In genomic region chr9:113222482-113222841, GRCh38 we compare ENCODE assay signal across 8 cellular contexts. TPM values are rescaled to one million over a fixed set of nuclear protein-coding genes. Genes with fewer than 3 reads are reported as not detected.
DNase-seq lines count a peak whose midpoint lies in the region; ATAC-seq, FAIRE-seq and TF ChIP-seq lines count a peak whose summit lies in the region.

No MANE protein-coding gene starts in this region.

- peaks cover 12% of the 10 kb centered on the region for H3K23me2 ChIP-seq in H9 (ENCODE audit: insufficient read length, low read depth, low read length, poor library complexity, severe bottlenecking)

- H3K4me2 ChIP-seq in A549 (peak overlapping the region; percentile 89), H9 (ENCODE audit: insufficient read depth, insufficient read length, low read length) (peak overlapping the region; percentile 94)

- no peak overlapping the region for H2BK5ac ChIP-seq in H9 (ENCODE audit: insufficient read length, low read length)

- H2BK12ac ChIP-seq in H9 (ENCODE audit: insufficient read length, low read depth, low read length): no peak overlapping the region

- H3K27me3 Mint-ChIP-seq in H9 (ENCODE audit: low read depth): no peaks in the 10 kb centered on the region
- H3K27me3 Mint-ChIP-seq in activated CD8-positive, alpha-beta T cell treated with anti-CD3 and anti-CD28 coated beads for 36 hours: no peaks in the 10 kb centered on the region

- DNase-seq in A549 (ENCODE audit: low read depth in 1 of 2, low spot score in 1 of 2) (no peak), H9 (no peak), iris pigment epithelial cell (ENCODE audit: low read depth) (peak; percentile 45), transverse colon (peak; percentile 18), NCI-H2171 treated with DMSO at 0.1 percent for 48 hours (lab: John Stamatoyannopoulos, UW) (no peak), GM20000 (ENCODE audit: low spot score) (no peak), C1 segment of cervical spinal cord (lab: John Stamatoyannopoulos, UW) (no peak)
- DNase-seq in activated CD8-positive, alpha-beta T cell treated with anti-CD3 and anti-CD28 coated beads for 36 hours: no peak

- FAIRE-seq in A549 (lab: Jason Lieb, UNC): no peak

- H2BK20ac ChIP-seq in H9 (ENCODE audit: low read depth, low read length, poor library complexity, severe bottlenecking): no peak overlapping the region

- H3K79me2 ChIP-seq in H9 (ENCODE audit: insufficient read depth, low read length): peaks cover 15% of the 10 kb centered on the region

- H4K20me1 ChIP-seq in H9 (ENCODE audit: control insufficient read depth, insufficient read depth, insufficient read length): no peaks in the 10 kb centered on the region

- H2AK5ac ChIP-seq in H9 (ENCODE audit: insufficient read length, low read length): no peak overlapping the region

- H3K4me1 ChIP-seq in A549 (peaks cover 26% of the 10 kb centered on the region), H9 (ENCODE audit: insufficient read depth, low read length) (peaks cover 6% of the 10 kb centered on the region; the same call in 1 of the 2 replicates), transverse colon (peaks cover 17 to 42% (median 32%) of the 10 kb centered on the region in 4 donors)

- peaks cover 22 to 27% of the 10 kb centered on the region in 2 experiments for H3K4me1 Mint-ChIP-seq in H9
- H3K4me1 Mint-ChIP-seq in activated CD8-positive, alpha-beta T cell treated with anti-CD3 and anti-CD28 coated beads for 36 hours (ENCODE audit: low read depth): peaks cover 45% of the 10 kb centered on the region

- H3K36me3 ChIP-seq in transverse colon: no peaks in the 10 kb centered on the region

- peak overlapping the region; percentile 97 to 98 for H3K4me3 Mint-ChIP-seq in H9
- peak overlapping the region; percentile 86 for H3K4me3 Mint-ChIP-seq in activated CD8-positive, alpha-beta T cell treated with anti-CD3 and anti-CD28 coated beads for 36 hours

- H3K27me3 ChIP-seq in H9 (ENCODE audit: insufficient read depth, low read length) (no peaks in the 10 kb centered on the region), transverse colon (no peaks in the 10 kb centered on the region)

- TF ChIP-seq POLR2A in A549 (IDR thresholded peaks at IDR 0.05; ENCODE audit: low read length) (no peak), transverse colon (IDR thresholded peaks at IDR 0.05) (peak; percentile 54)

- H3K14ac ChIP-seq in H9 (ENCODE audit: insufficient read depth, low read length): no peak overlapping the region

- peaks cover 0 to 4% (median 0%) of the 10 kb centered on the region in 3 experiments; a peak in 2 of 7 replicates for H3K36me3 Mint-ChIP-seq in H9 (ENCODE audit: insufficient read depth in 1 of 3, low read depth in 3 of 3)
- peaks cover 11% of the 10 kb centered on the region for H3K36me3 Mint-ChIP-seq in activated CD8-positive, alpha-beta T cell treated with anti-CD3 and anti-CD28 coated beads for 36 hours (ENCODE audit: low read depth)

- H3K79me1 ChIP-seq in H9 (ENCODE audit: insufficient read depth, low read depth, low read length, poor library complexity, severe bottlenecking): peaks cover 3% of the 10 kb centered on the region

- H3K27ac Mint-ChIP-seq in H9: peak overlapping the region in 2 of 3 experiments; percentile 3 to 49; a peak in 2 of 7 replicates
- H3K27ac Mint-ChIP-seq in activated CD8-positive, alpha-beta T cell treated with anti-CD3 and anti-CD28 coated beads for 36 hours: peak overlapping the region; percentile 89

- H4K91ac ChIP-seq in H9 (ENCODE audit: insufficient read length, low read depth, low read length): no peak overlapping the region

- H3K56ac ChIP-seq in H9 (ENCODE audit: insufficient read length, low read depth, low read length): no peak overlapping the region

- no peaks in the 10 kb centered on the region for H3K9me3 ChIP-seq in A549
- H3K9me3 ChIP-seq in H9 (ENCODE audit: control insufficient read depth, low read depth, low read length): no peaks in the 10 kb centered on the region
- H3K9me3 ChIP-seq in transverse colon: no peaks in the 10 kb centered on the region

- H4K5ac ChIP-seq in H9 (ENCODE audit: insufficient read length, low read depth, low read length): no peak overlapping the region

- no peak overlapping the region for H2BK15ac ChIP-seq in H9 (ENCODE audit: low read depth, low read length)

- H3K9ac ChIP-seq in H9 (ENCODE audit: extremely low read depth, insufficient read length, low read length): peak overlapping the region; percentile 88

- peak in 1 of 2 experiments; percentile 4; a peak in 3 of 6 replicates for ATAC-seq in A549
- no peak for ATAC-seq in activated CD8-positive, alpha-beta T cell treated with anti-CD3 and anti-CD28 coated beads for 36 hours

- CTCF ChIA-PET in A549 (lab: Yijun Ruan, JAX): interaction anchor here (0.7 to 2.0 kb wide), 4 partner anchors 18 to 179 kb away, joined by 3 to 6 read pairs (median 5); partner anchors contain the start of gene ALAD
- CTCF ChIA-PET in activated CD8-positive, alpha-beta T cell treated with anti-CD3 and anti-CD28 coated beads for 36 hours (lab: Charles Lee): interaction anchor here (0.8 to 4.5 kb wide), 3 partner anchors 19 to 110 kb away, joined by 3 to 35 read pairs (median 3); partner anchors contain the start of genes CDC26 and PRPF4

- TF ChIP-seq CTCF in A549 (IDR thresholded peaks at IDR 0.05) (no peak), H9 (conservative IDR thresholded peaks at IDR 0.05) (no peak), transverse colon (IDR thresholded peaks at IDR 0.05) (no peak), GM20000 (IDR thresholded peaks at IDR 0.05; ENCODE audit: extremely low read depth, missing control alignments) (no peak)
- no peak for TF ChIP-seq CTCF in activated CD8-positive, alpha-beta T cell treated with anti-CD3 and anti-CD28 coated beads for 36 hours (IDR thresholded peaks at IDR 0.05)

- no peak overlapping the region for H3K18ac ChIP-seq in H9 (ENCODE audit: insufficient read length, low read depth, low read length)

- TF ChIP-seq RAD21 in A549 (conservative IDR thresholded peaks at IDR 0.05 in 1 of 2, IDR thresholded peaks at IDR 0.05 in 1 of 2): no peak

- in situ Hi-C loops in transverse colon (cut with MboI; ENCODE audit: low pct_ligation_motif_present in 1 of 4, low pct_unique_long_range_greater_than_20kb in 1 of 4, low sequenced_read_pairs in 3 of 4): no loop called here

- POLR2A ChIA-PET in A549 (lab: Yijun Ruan, JAX): interaction anchor here (1.0 to 2.5 kb wide), 4 partner anchors 53 to 188 kb away, joined by 6 to 22 read pairs (median 8); partner anchors contain the start of genes C9orf43, CDC26, POLE3 and PRPF4
- POLR2A ChIA-PET in activated CD8-positive, alpha-beta T cell treated with anti-CD3 and anti-CD28 coated beads for 36 hours (lab: Charles Lee): interaction anchor here (0.8 to 3.3 kb wide), 6 partner anchors 15 to 357 kb away, joined by 3 to 20 read pairs (median 4); partner anchors contain the start of genes ALAD, CDC26 and PRPF4

- 53% methylated on average over 5 of the region's 5 CpGs for WGBS in A549 (ENCODE audit: missing lambda C conversion rate)
- WGBS in H9 (ENCODE audit: extremely low coverage, insufficient read length, low lambda C conversion rate): no CpG with 5 or more reads among the region's 5 CpGs
- 35 to 43% methylated on average over 5 of the region's 5 CpGs for WGBS in transverse colon (ENCODE audit: low coverage in 1 of 2), 2 donors

- no peak overlapping the region for H2BK120ac ChIP-seq in H9 (ENCODE audit: low read depth, low read length, poor library complexity, severe bottlenecking)

- H2AFZ ChIP-seq in H9 (ENCODE audit: low read length): no peak overlapping the region

- peak overlapping the region; percentile 81 for H3K4me3 ChIP-seq in A549
- H3K4me3 ChIP-seq in transverse colon: peak overlapping the region; percentile 73 to 95 (median 80)

- no peak overlapping the region for H3T11ph ChIP-seq in H9 (ENCODE audit: low read length)

- H3K9me3 Mint-ChIP-seq in H9: no peaks in the 10 kb centered on the region; a peak in 1 of 5 replicates
- H3K9me3 Mint-ChIP-seq in activated CD8-positive, alpha-beta T cell treated with anti-CD3 and anti-CD28 coated beads for 36 hours: no peaks in the 10 kb centered on the region

- H4K8ac ChIP-seq in H9 (replicated peaks; ENCODE audit: insufficient read length, low read depth, low read length): no peak overlapping the region

- TF ChIP-seq EP300 in A549 (IDR thresholded peaks at IDR 0.05) (no peak), transverse colon (IDR thresholded peaks at IDR 0.05; ENCODE audit: low read depth) (no peak)

- intact Hi-C loops in activated CD8-positive, alpha-beta T cell treated with anti-CD3 and anti-CD28 coated beads for 36 hours (cut with micrococcal nuclease): no loop called here
- intact Hi-C loops in transverse colon (cut with DNase I; ENCODE audit: low total_unique reads): no loop called here

- no peak overlapping the region for H3K23ac ChIP-seq in H9 (ENCODE audit: insufficient read length, low read depth, low read length)

- H3K4ac ChIP-seq in H9 (ENCODE audit: low read depth, low read length): no peak overlapping the region

- H3K27ac ChIP-seq in A549 (peak overlapping the region; percentile 78 to 87; a peak in 5 of 6 replicates), H9 (ENCODE audit: insufficient read length, low read depth, low read length) (no peak overlapping the region), transverse colon (peak overlapping the region; percentile 89 to 95 (median 92))

RNA-seq across cellular contexts. Expression of gene SLC31A1, which starts 1.1 kb away (rescaled TPM):
- polyA plus RNA-seq in A549 (2011; rRNA removed) (27.9 and 28.0 TPM in 2 replicates), A549 (2017; fragmentation: RNase III; extraction: RNeasy Plus Mini Kit Qiagen cat#74134 plus additional on column Dnase treatment) (21.6 to 24.2 TPM (median 22.7 TPM) in 3 replicates)
- polyA plus RNA-seq in A549 (2012; cell fraction: cytosol; rRNA removed): 10.4 and 12.8 TPM in 2 replicates
- 4.3 and 6.1 TPM in 2 replicates for polyA plus RNA-seq in A549 (2012; cell fraction: nucleus; rRNA removed)
- polyA minus RNA-seq in A549 (2011; rRNA and poly(A)+ RNA removed): 16.4 and 17.3 TPM in 2 replicates
- total RNA-seq in H9 (2021) (34.4 and 34.8 TPM in 2 replicates), transverse colon (10 to 100 TPM in 2 of 4 donors, 1 to 10 TPM in 2; 5.8 to 36.2 (median 15.4) TPM)
- total RNA-seq in activated CD8-positive, alpha-beta T cell treated with anti-CD3 and anti-CD28 coated beads for 36 hours: 10 to 100 TPM; 18.3 to 19.2 TPM

RNA-seq across cellular contexts. Expression of gene FKBP15, which starts 1.4 kb away (rescaled TPM):
- polyA plus RNA-seq in A549 (2011; rRNA removed) (26.0 and 26.8 TPM in 2 replicates), A549 (2017; fragmentation: RNase III; extraction: RNeasy Plus Mini Kit Qiagen cat#74134 plus additional on column Dnase treatment) (14.0 to 14.2 TPM (median 14.1 TPM) in 3 replicates)
- polyA plus RNA-seq in A549 (2012; cell fraction: cytosol; rRNA removed): 12.3 and 14.1 TPM in 2 replicates
- 17.7 and 21.3 TPM in 2 replicates for polyA plus RNA-seq in A549 (2012; cell fraction: nucleus; rRNA removed)
- polyA minus RNA-seq in A549 (2011; rRNA and poly(A)+ RNA removed): 67.4 and 71.0 TPM in 2 replicates
- total RNA-seq in H9 (2021) (18.5 and 19.3 TPM in 2 replicates), transverse colon (10 to 100 TPM; 21.4 to 33.8 (median 23.3) TPM)
- total RNA-seq in activated CD8-positive, alpha-beta T cell treated with anti-CD3 and anti-CD28 coated beads for 36 hours: 10 to 100 TPM; 32.5 to 33.7 TPM

RNA-seq across cellular contexts. Expression of gene CDC26, which starts 52.9 kb away (rescaled TPM):
- polyA plus RNA-seq in A549 (2011; rRNA removed) (60.4 and 80.7 TPM in 2 replicates), A549 (2017; fragmentation: RNase III; extraction: RNeasy Plus Mini Kit Qiagen cat#74134 plus additional on column Dnase treatment) (68.2 to 69.0 TPM (median 68.9 TPM) in 3 replicates)
- 18.6 and 29.1 TPM in 2 replicates for polyA plus RNA-seq in A549 (2012; cell fraction: cytosol; rRNA removed)
- polyA plus RNA-seq in A549 (2012; cell fraction: nucleus; rRNA removed): 4.0 and 8.0 TPM in 2 replicates
- polyA minus RNA-seq in A549 (2011; rRNA and poly(A)+ RNA removed): 6.4 and 9.8 TPM in 2 replicates
- total RNA-seq in H9 (2021) (37.8 and 38.6 TPM in 2 replicates), transverse colon (10 to 100 TPM; 15.7 to 43.8 (median 30.8) TPM)
- total RNA-seq in activated CD8-positive, alpha-beta T cell treated with anti-CD3 and anti-CD28 coated beads for 36 hours: 10 to 100 TPM; 28.0 to 30.4 TPM

RNA-seq across cellular contexts. Expression of gene PRPF4, which starts 53.0 kb away (rescaled TPM):
- polyA plus RNA-seq in A549 (2011; rRNA removed) (61.5 and 62.1 TPM in 2 replicates), A549 (2017; fragmentation: RNase III; extraction: RNeasy Plus Mini Kit Qiagen cat#74134 plus additional on column Dnase treatment) (52.2 to 58.1 TPM (median 53.4 TPM) in 3 replicates)
- polyA plus RNA-seq in A549 (2012; cell fraction: cytosol; rRNA removed): 40.5 and 44.2 TPM in 2 replicates
- polyA plus RNA-seq in A549 (2012; cell fraction: nucleus; rRNA removed): 16.8 and 19.3 TPM in 2 replicates
- polyA minus RNA-seq in A549 (2011; rRNA and poly(A)+ RNA removed): 42.2 and 45.1 TPM in 2 replicates
- total RNA-seq in H9 (2021) (48.5 and 49.8 TPM in 2 replicates), transverse colon (10 to 100 TPM in 2 of 4 donors, 1 to 10 TPM in 2; 5.0 to 13.7 (median 9.6) TPM)
- total RNA-seq in activated CD8-positive, alpha-beta T cell treated with anti-CD3 and anti-CD28 coated beads for 36 hours: 10 to 100 TPM; 52.9 to 56.5 TPM

Comparison
In these comparisons a context has a peak if more than half of its experiments do, and no peak if none do; other contexts are left out.
1. DNase-seq: peak in iris pigment epithelial cell (single experiment) and transverse colon (single experiment); none in A549 (0 of 2), H9 (single experiment), activated CD8-positive, alpha-beta T cell treated with anti-CD3 and anti-CD28 coated beads for 36 hours (single experiment), NCI-H2171 treated with DMSO at 0.1 percent for 48 hours (single experiment), GM20000 (single experiment) and C1 segment of cervical spinal cord (0 of 14).